Comparison of ENCODE assay signal across 1 cellular context in the genomic region with DNA sequence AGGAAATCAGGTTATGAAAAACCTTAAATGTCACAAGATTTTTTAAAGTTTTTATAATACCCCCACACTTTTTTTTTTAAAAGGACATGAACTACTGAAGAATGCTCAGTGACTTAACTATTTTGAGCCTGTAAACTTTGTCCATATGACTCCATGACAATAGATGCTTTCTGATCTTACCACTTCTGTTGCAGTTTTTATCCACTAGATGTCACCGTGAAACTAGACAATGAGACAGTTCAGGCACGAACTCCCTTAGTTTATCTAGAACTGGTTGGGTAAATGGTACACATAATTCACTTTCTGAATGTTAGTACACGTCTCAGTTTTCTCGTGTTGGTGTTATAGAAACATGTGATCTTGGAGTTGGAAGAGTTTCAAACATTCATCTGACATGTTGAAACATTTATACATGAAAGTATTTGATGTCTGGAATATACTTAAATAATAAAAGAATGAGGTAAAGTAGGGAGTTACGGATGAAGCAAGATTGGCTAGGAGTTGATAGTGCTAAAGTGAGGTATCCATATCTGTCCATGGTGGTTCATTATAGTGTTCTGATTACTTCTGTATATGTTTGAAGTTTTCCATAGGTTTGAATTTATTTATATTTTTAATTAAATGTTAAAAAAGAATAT.
TF ChIP-seq lines count a peak whose summit lies in the region.

No MANE protein-coding gene starts in this region.

TF ChIP-seq in A549, 52 proteins besides CTCF, POLR2A, EP300 and RAD21 (continued from another document):
- TF ChIP-seq, protein P1, sequence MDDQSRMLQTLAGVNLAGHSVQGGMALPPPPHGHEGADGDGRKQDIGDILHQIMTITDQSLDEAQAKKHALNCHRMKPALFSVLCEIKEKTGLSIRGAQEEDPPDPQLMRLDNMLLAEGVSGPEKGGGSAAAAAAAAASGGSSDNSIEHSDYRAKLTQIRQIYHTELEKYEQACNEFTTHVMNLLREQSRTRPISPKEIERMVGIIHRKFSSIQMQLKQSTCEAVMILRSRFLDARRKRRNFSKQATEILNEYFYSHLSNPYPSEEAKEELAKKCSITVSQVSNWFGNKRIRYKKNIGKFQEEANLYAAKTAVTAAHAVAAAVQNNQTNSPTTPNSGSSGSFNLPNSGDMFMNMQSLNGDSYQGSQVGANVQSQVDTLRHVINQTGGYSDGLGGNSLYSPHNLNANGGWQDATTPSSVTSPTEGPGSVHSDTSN (IDR thresholded peaks at IDR 0.05), result no peak
- TF ChIP-seq RNF2 (IDR thresholded peaks at IDR 0.05; ENCODE audit: borderline replicate concordance, low read depth) (no peak), EHF (CRISPR knock-in tag; IDR thresholded peaks at IDR 0.05) (no peak), POLR2AphosphoS2 (conservative IDR thresholded peaks at IDR 0.05; ENCODE audit: low read length) (no peak), SMC3 (IDR thresholded peaks at IDR 0.05) (peak; percentile 63; the same call in 2 of the 3 replicates)
